ENCODE assay signal across 8 cellular contexts in genomic region chr19:17766543-17767131, GRCh38. TPM values are rescaled to one million over a fixed set of nuclear protein-coding genes. Genes with fewer than 3 reads are reported as not detected.
DNase-seq lines count a peak whose midpoint lies in the region; ATAC-seq, FAIRE-seq and TF ChIP-seq lines count a peak whose summit lies in the region.

No MANE protein-coding gene starts in this region.

- no peak overlapping the region for H3K4me3 ChIP-seq in HL-60 (replicated peaks; ENCODE audit: insufficient read depth, low read length)
- peak overlapping the region; percentile 1 to 49 (median 40) for H3K4me3 ChIP-seq in mammary epithelial cell (replicated peaks in 1 of 3; ENCODE audit: insufficient read depth in 1 of 3, low read depth in 2 of 3, low read length in 3 of 3)
- H3K4me3 ChIP-seq in kidney (ENCODE audit: low read length in 2 of 2) = peak overlapping the region in 1 of 2 donors; percentile 25

- ATAC-seq in HG02852 (IDR thresholded peaks at IDR 0.05; ENCODE audit: unreplicated experiment) = no peak
- no peak for ATAC-seq in HG02884 (IDR thresholded peaks at IDR 0.05; ENCODE audit: unreplicated experiment)

- no peak overlapping the region; the same call in 1 of the 2 replicates for H3K27ac ChIP-seq in HL-60 (replicated peaks)
- no peak overlapping the region for H3K27ac ChIP-seq in mammary epithelial cell (ENCODE audit: insufficient read depth, low read depth, low read length)
- no peak overlapping the region for H3K27ac ChIP-seq in kidney (ENCODE audit: low read depth in 2 of 2, low read length in 2 of 2)

- in situ Hi-C loops in mammary epithelial cell (cut with MboI; ENCODE audit: low sequenced_read_pairs in 2 of 2) = loop anchor here in 1 of 2 donors (10.0 kb wide), 1 partner anchor 62 kb away; no protein-coding TSS in a partner anchor

- H3K9me3 ChIP-seq in mammary epithelial cell (replicated peaks; ENCODE audit: insufficient read depth, low read length) = no peaks in the 10 kb centered on the region
- no peaks in the 10 kb centered on the region for H3K9me3 ChIP-seq in kidney (ENCODE audit: control insufficient read depth in 1 of 2, low read length in 2 of 2)

- peak overlapping the region; percentile 80 for H2AFZ ChIP-seq in mammary epithelial cell (ENCODE audit: low read depth, low read length)

- 1% methylated on average over 18 of the region's 29 CpGs for WGBS in mammary epithelial cell (ENCODE audit: low coverage, missing lambda C conversion rate)

- H3K9ac ChIP-seq in mammary epithelial cell (ENCODE audit: insufficient read depth, low read length) (no peak overlapping the region), kidney (ENCODE audit: low read length in 2 of 2) (no peak overlapping the region)

- DNase-seq in COLO829 (ENCODE audit: low spot score) = peak; percentile 22
- DNase-seq in HL-60 (ENCODE audit: low read depth in 1 of 2, low spot score in 1 of 2) = peak; percentile 81 to 88
- peak; percentile 74 for DNase-seq in OCI-M1 (lab: John Stamatoyannopoulos, UW)
- DNase-seq in mammary epithelial cell = peak; percentile 68
- peak; percentile 89 for DNase-seq in kidney
- peak; percentile 44 for DNase-seq in smooth muscle cell of the brain vasculature (ENCODE audit: low read depth, low spot score)

- H3K36me3 ChIP-seq in mammary epithelial cell (ENCODE audit: insufficient read depth, low read length) (no peaks in the 10 kb centered on the region), kidney (ENCODE audit: control insufficient read depth in 1 of 2, insufficient read depth in 2 of 2, low read length in 2 of 2) (no peaks in the 10 kb centered on the region)

- no TSS peak for BruUV-seq in mammary epithelial cell (replicated peaks; lab: Mats Ljungman, UMichigan)

- H3K4me2 ChIP-seq in mammary epithelial cell (ENCODE audit: insufficient read depth, low read depth, low read length) = peak overlapping the region; percentile 71

- dilution Hi-C loops in mammary epithelial cell (cut with HindIII; ENCODE audit: low sequenced_read_pairs) = loop anchor here (10.0 kb wide), 1 partner anchor 88 kb away; the partner anchor contains the start of gene RPL18A

- no peaks in the 10 kb centered on the region for H4K20me1 ChIP-seq in mammary epithelial cell (ENCODE audit: insufficient read depth, low read length)

- H3K27me3 ChIP-seq in HL-60 (ENCODE audit: insufficient read depth, poor library complexity, severe bottlenecking) (no peaks in the 10 kb centered on the region), mammary epithelial cell (ENCODE audit: insufficient read depth, low read length) (no peaks in the 10 kb centered on the region)

- peak; percentile 98 for TF ChIP-seq CTCF in HL-60 (IDR thresholded peaks at IDR 0.05; ENCODE audit: insufficient read depth, low read length)
- TF ChIP-seq CTCF in mammary epithelial cell (conservative IDR thresholded peaks at IDR 0.05 in 1 of 2, IDR thresholded peaks at IDR 0.05 in 1 of 2; ENCODE audit: extremely low read depth in 1 of 2, insufficient read depth in 1 of 2, low read depth in 1 of 2, low read length in 2 of 2) = peak; percentile 86 to 99
- peak; percentile 78 for TF ChIP-seq CTCF in kidney (IDR thresholded peaks at IDR 0.05; ENCODE audit: borderline replicate concordance, extremely low read depth, insufficient read depth)

- intact Hi-C loops in mammary epithelial cell (cut with micrococcal nuclease) = loop anchor here (1.0 to 5.0 kb wide), 6 partner anchors 62 to 372 kb away; partner anchors contain the start of gene CCDC194
- intact Hi-C loops in kidney (cut with DNase I) = no loop called here

- no peak for FAIRE-seq in kidney (lab: Jason Lieb, UNC)

- no peaks in the 10 kb centered on the region for H3K79me2 ChIP-seq in mammary epithelial cell (ENCODE audit: insufficient read depth, low read length)

- CTCF ChIA-PET in mammary epithelial cell (lab: Charles Lee; ENCODE audit: low non-redundant PET) = interaction anchor here (0.6 to 0.9 kb wide), 4 partner anchors 31 to 93 kb away, joined by 4 to 8 read pairs (median 6); no protein-coding TSS in a partner anchor

- H3K4me1 ChIP-seq in mammary epithelial cell (ENCODE audit: insufficient read depth, low read length) = peaks cover 5% of the 10 kb centered on the region
- H3K4me1 ChIP-seq in kidney (ENCODE audit: control insufficient read depth in 1 of 2, insufficient read depth in 1 of 2, low read depth in 1 of 2, low read length in 2 of 2) = peaks cover 3% of the 10 kb centered on the region in 2 donors

RNA-seq across cellular contexts. Expression of gene FCHO1, which starts 15.4 kb away (rescaled TPM):
- 1 to 10 TPM; 1.7 to 2.8 TPM for total RNA-seq in mammary epithelial cell
- polyA plus RNA-seq in mammary epithelial cell = 0.22 TPM
- 4.6 TPM for polyA minus RNA-seq in mammary epithelial cell
- total RNA-seq in kidney = 5.9 TPM
- 0.52 TPM for polyA plus RNA-seq in kidney (ENCODE audit: insufficient read depth, low read depth, low replicate concordance)

RNA-seq across cellular contexts. Expression of gene B3GNT3, which starts 28.3 kb away (rescaled TPM):
- 10 to 100 TPM in 1 of 2 donors, 1 to 10 TPM in 1; 2.3 to 18.6 TPM for total RNA-seq in mammary epithelial cell
- polyA plus RNA-seq in mammary epithelial cell = 7.5 TPM
- 11.2 TPM for polyA minus RNA-seq in mammary epithelial cell
- 36.2 TPM for total RNA-seq in kidney
- polyA plus RNA-seq in kidney (ENCODE audit: insufficient read depth, low read depth, low replicate concordance) = 2.0 TPM

RNA-seq across cellular contexts. Expression of gene MAP1S, which starts 47.4 kb away (rescaled TPM):
- total RNA-seq in mammary epithelial cell (10 to 100 TPM; 15.3 to 50.5 TPM), kidney (56.1 TPM)
- polyA plus RNA-seq in mammary epithelial cell (14.0 TPM), kidney (ENCODE audit: insufficient read depth, low read depth, low replicate concordance) (25.2 TPM)
- 106 TPM for polyA minus RNA-seq in mammary epithelial cell

RNA-seq across cellular contexts. Expression of gene INSL3, which starts 54.7 kb away (rescaled TPM):
- not detected for total RNA-seq in mammary epithelial cell
- polyA plus RNA-seq in mammary epithelial cell = not detected
- not detected for polyA minus RNA-seq in mammary epithelial cell
- total RNA-seq in kidney = not detected
- polyA plus RNA-seq in kidney (ENCODE audit: insufficient read depth, low read depth, low replicate concordance) = not detected

Comparison
In these comparisons a context has a peak if more than half of its experiments do, and no peak if none do; other contexts are left out.
1. DNase-seq: peak in every context shown above with its lines; median percentile 89 in kidney; 84 in HL-60; 74 in OCI-M1; 68 in mammary epithelial cell; 44 in smooth muscle cell of the brain vasculature; 22 in COLO829.